In genomic region chr4:147831452-147832192, GRCh38 we compare ENCODE assay signal across 9 cellular contexts.
DNase-seq lines count a peak whose midpoint lies in the region; ATAC-seq and TF ChIP-seq lines count a peak whose summit lies in the region.
"Had no signal": no experiment of that assay in that cellular context is flagged by ENCODE, and none has a peak within 500 bp of the region (broad histone marks: within the 10 kb centered on the region; RNA-seq: fewer than 3 reads in every experiment).

No MANE protein-coding gene starts in this region.

- intact Hi-C loops in vagina (cut with DNase I), result no loop called here

- TF ChIP-seq CTCF in chondrocyte (IDR thresholded peaks at IDR 0.05), result no peak
- no peak for TF ChIP-seq CTCF in vagina (IDR thresholded peaks at IDR 0.05)

- no peaks in the 10 kb centered on the region for H3K9me3 Mint-ChIP-seq in activated naive CD4-positive, alpha-beta T cell treated with anti-CD3 and anti-CD28 coated beads, Interleukin-2, amount 50 U/mL, for 72 hours
- peaks cover 7% of the 10 kb centered on the region for H3K9me3 Mint-ChIP-seq in chondrocyte (ENCODE audit: low read depth)

- H3K27ac Mint-ChIP-seq in activated naive CD4-positive, alpha-beta T cell treated with anti-CD3 and anti-CD28 coated beads, Interleukin-2, amount 50 U/mL, for 72 hours, result no peak overlapping the region
- H3K27ac Mint-ChIP-seq in chondrocyte (ENCODE audit: unreplicated experiment), result peak overlapping the region; percentile 98

- no peak for DNase-seq in activated naive CD4-positive, alpha-beta T cell treated with anti-CD3 and anti-CD28 coated beads, Interleukin-2, amount 50 U/mL, for 72 hours (ENCODE audit: low spot score in 2 of 2)
- no peak for DNase-seq in activated naive CD4-positive, alpha-beta T cell treated with anti-CD3 and anti-CD28 coated beads, Interleukin-2, amount 50 U/mL, for 16 hours
- no peak for DNase-seq in chondrocyte (ENCODE audit: low spot score)
- no peak for DNase-seq in vagina (ENCODE audit: extremely low spot score in 2 of 2)
- DNase-seq in activated CD4-positive, alpha-beta T cell treated with anti-CD3 and anti-CD28 coated beads for 1 hour, result no peak
- DNase-seq: activated effector memory CD4-positive, alpha-beta T cell treated with Interleukin-2 at 50 U/mL for 16 hours had no signal

- no peaks in the 10 kb centered on the region for H3K27me3 ChIP-seq in vagina

- ATAC-seq in activated naive CD4-positive, alpha-beta T cell treated with anti-CD3 and anti-CD28 coated beads, Interleukin-2, amount 50 U/mL, for 72 hours, result peak; percentile 55 to 67
- ATAC-seq in GM21576 (IDR thresholded peaks at IDR 0.05; ENCODE audit: unreplicated experiment), result no peak
- no peak for ATAC-seq in GM18873 (IDR thresholded peaks at IDR 0.05; ENCODE audit: low FRiP score, unreplicated experiment)

- H3K36me3 ChIP-seq in mesodermal cell (ENCODE audit: control insufficient read depth, insufficient read depth, low read length) (no peaks in the 10 kb centered on the region), vagina (no peaks in the 10 kb centered on the region)

- H3K27ac ChIP-seq in mesodermal cell (ENCODE audit: low read depth, low read length, severe bottlenecking), result peak overlapping the region; percentile 91
- H3K27ac ChIP-seq in vagina, result peak overlapping the region; percentile 73

- H3K4me1 Mint-ChIP-seq in chondrocyte (ENCODE audit: low read depth), result peaks cover 96% of the 10 kb centered on the region

- no peaks in the 10 kb centered on the region for H3K27me3 Mint-ChIP-seq in chondrocyte (ENCODE audit: low read depth)

- H3K9me3 ChIP-seq in mesodermal cell (ENCODE audit: control insufficient read depth, low read length) (no peaks in the 10 kb centered on the region), vagina (no peaks in the 10 kb centered on the region)

- H3K4me3 ChIP-seq in mesodermal cell (ENCODE audit: extremely low read depth, insufficient read depth, low read length, poor library complexity, severe bottlenecking) (no peak overlapping the region), vagina (no peak overlapping the region)

- TF ChIP-seq POLR2A in vagina (IDR thresholded peaks at IDR 0.05), result no peak

- 54% methylated on average over 3 of the region's 6 CpGs; no CpG with 5 or more reads in 1 of the 2 experiments for WGBS in mesodermal cell (ENCODE audit: insufficient coverage in 2 of 2), 2 experiments

- peaks cover 25% of the 10 kb centered on the region for H3K4me1 ChIP-seq in mesodermal cell (ENCODE audit: control insufficient read depth, insufficient read depth, low read length, poor library complexity, severe bottlenecking)
- H3K4me1 ChIP-seq in vagina, result peaks cover 62% of the 10 kb centered on the region

- H3K4me3 Mint-ChIP-seq in chondrocyte (ENCODE audit: unreplicated experiment), result peak overlapping the region; percentile 31

- H3K36me3 Mint-ChIP-seq in activated naive CD4-positive, alpha-beta T cell treated with anti-CD3 and anti-CD28 coated beads, Interleukin-2, amount 50 U/mL, for 72 hours, result no peaks in the 10 kb centered on the region
- peaks cover 25% of the 10 kb centered on the region for H3K36me3 Mint-ChIP-seq in chondrocyte (ENCODE audit: low read depth)

Comparison
In these comparisons a context has a peak if more than half of its experiments do, and no peak if none do; other contexts are left out.
1. ATAC-seq: peak in activated naive CD4-positive, alpha-beta T cell treated with anti-CD3 and anti-CD28 coated beads, Interleukin-2, amount 50 U/mL, for 72 hours (2 of 2); none in GM21576 (single experiment) and GM18873 (single experiment).